In the genomic region with DNA sequence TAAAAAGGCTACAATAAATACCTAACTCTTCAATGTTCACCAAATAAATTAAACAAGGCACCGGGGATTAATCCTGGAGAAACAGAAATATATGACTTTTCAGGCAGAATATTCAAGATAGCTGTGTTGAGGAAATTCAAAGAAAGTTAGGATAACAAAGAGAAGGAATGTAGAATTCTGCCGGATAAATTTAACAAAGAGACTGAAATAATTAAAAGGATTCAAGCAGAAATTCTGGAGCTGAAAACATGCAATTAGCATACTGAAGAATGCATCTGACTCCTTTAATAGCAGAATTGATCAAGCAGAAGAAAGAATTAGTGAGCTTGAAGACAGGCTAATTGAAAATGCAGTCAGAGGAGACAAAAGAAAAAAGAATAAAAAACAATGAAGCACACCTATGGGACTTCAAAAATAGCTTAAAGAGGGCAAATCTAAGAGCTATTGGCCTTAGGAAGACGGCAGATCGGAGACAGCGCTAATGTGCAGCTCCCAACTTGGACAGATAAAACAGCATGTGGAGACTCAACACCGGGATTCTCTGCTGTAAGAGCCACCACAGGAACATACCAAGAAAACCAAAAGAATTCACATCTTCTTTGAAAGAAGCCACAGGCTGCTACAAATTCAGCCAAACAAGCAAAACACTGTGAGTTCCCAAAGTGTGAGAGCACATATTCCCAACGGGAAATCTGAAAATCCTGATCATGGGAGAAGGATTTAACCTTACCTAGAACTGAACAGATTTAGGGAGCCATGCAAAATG, we compare ENCODE assay signal across 14 cellular contexts.
"Had no signal": no experiment of that assay in that cellular context is flagged by ENCODE, and none has a peak within 500 bp of the region (broad histone marks: within the 10 kb centered on the region; RNA-seq: fewer than 3 reads in every experiment).

No MANE protein-coding gene starts in this region.

- H3K27me3 Mint-ChIP-seq: activated CD4-positive, alpha-beta memory T cell treated with anti-CD3 and anti-CD28 coated beads for 36 hours; activated naive CD8-positive, alpha-beta T cell treated with anti-CD3 and anti-CD28 coated beads, Interleukin-2, amount 10 ng/mL, durations not matched to agents 7 days and 5 days; brain had no signal

- H3K9me3 ChIP-seq: ovary, SJCRH30 had no signal

- ATAC-seq: heart right ventricle had no signal

- H3K27me3 ChIP-seq: esophagus muscularis mucosa, heart right ventricle, ovary, SJCRH30, tibial nerve had no signal

- H3K27ac Mint-ChIP-seq: activated CD4-positive, alpha-beta memory T cell treated with anti-CD3 and anti-CD28 coated beads for 36 hours; activated naive CD8-positive, alpha-beta T cell treated with anti-CD3 and anti-CD28 coated beads, Interleukin-2, amount 10 ng/mL, durations not matched to agents 7 days and 5 days; nephron progenitor cell had no signal

- H3K4me3 ChIP-seq: esophagus muscularis mucosa, heart right ventricle, left ventricle myocardium inferior, ovary, SJCRH30, skin epidermis, tibial nerve had no signal

- DNase-seq: activated CD4-positive, alpha-beta memory T cell treated with anti-CD3 and anti-CD28 coated beads for 36 hours; activated naive CD8-positive, alpha-beta T cell treated with anti-CD3 and anti-CD28 coated beads, Interleukin-2, amount 10 ng/mL, durations not matched to agents 7 days and 5 days; heart right ventricle; left ventricle myocardium inferior; mesendoderm; nephron progenitor cell; ovary; retina; SJCRH30; T-helper 9 cell had no signal

- H3K4me3 Mint-ChIP-seq: activated CD4-positive, alpha-beta memory T cell treated with anti-CD3 and anti-CD28 coated beads for 36 hours; activated naive CD8-positive, alpha-beta T cell treated with anti-CD3 and anti-CD28 coated beads, Interleukin-2, amount 10 ng/mL, durations not matched to agents 7 days and 5 days; brain; nephron progenitor cell had no signal

- H3K4me1 ChIP-seq: esophagus muscularis mucosa, heart right ventricle, left ventricle myocardium inferior, SJCRH30, tibial nerve had no signal

- H3K36me3 Mint-ChIP-seq: activated CD4-positive, alpha-beta memory T cell treated with anti-CD3 and anti-CD28 coated beads for 36 hours; activated naive CD8-positive, alpha-beta T cell treated with anti-CD3 and anti-CD28 coated beads, Interleukin-2, amount 10 ng/mL, durations not matched to agents 7 days and 5 days; brain had no signal

- H3K4me1 Mint-ChIP-seq: activated naive CD8-positive, alpha-beta T cell treated with anti-CD3 and anti-CD28 coated beads, Interleukin-2, amount 10 ng/mL, durations not matched to agents 7 days and 5 days; nephron progenitor cell had no signal

- H3K27ac ChIP-seq: esophagus muscularis mucosa, heart right ventricle, left ventricle myocardium inferior, ovary, SJCRH30, skin epidermis, tibial nerve had no signal

- H3K36me3 ChIP-seq: esophagus muscularis mucosa, heart right ventricle, left ventricle myocardium inferior, ovary, SJCRH30, tibial nerve had no signal
